17 cellular contexts compared by ENCODE assay signal in genomic region chr21:44780767-44781459, GRCh38.
"Had no signal": no experiment of that assay in that cellular context is flagged by ENCODE, and none has a peak within 500 bp of the region (broad histone marks: within the 10 kb centered on the region; RNA-seq: fewer than 3 reads in every experiment).

No MANE protein-coding gene starts in this region.

- H3K27ac ChIP-seq: adrenal gland, foreskin keratinocyte, suprapubic skin had no signal

- H3K9me3 ChIP-seq: adrenal gland, mucosa of descending colon, suprapubic skin had no signal

- H3K4me3 ChIP-seq: adrenal gland, mucosa of descending colon, suprapubic skin had no signal

- DNase-seq: activated B cell treated with CpG ODN at 0.5 μM for 24 hours; activated CD4-positive, alpha-beta T cell treated with anti-CD3 and anti-CD28 coated beads for 48 hours; activated CD8-positive, alpha-beta T cell treated with anti-CD3 and anti-CD28 coated beads for 36 hours; activated effector memory CD4-positive, alpha-beta T cell treated with anti-CD3 and anti-CD28 coated beads, Interleukin-2, amount 50 U/mL, for 16 hours; activated T-cell treated with anti-CD3 and anti-CD28 coated beads, Interleukin-2, amount 50 U/mL, for 48 hours; adrenal gland; central memory CD4-positive, alpha-beta T cell; cortex of kidney; effector CD8-positive, alpha-beta T cell; foreskin keratinocyte; kidney glomerular epithelial cell; mucosa of descending colon; naive thymus-derived CD8-positive, alpha-beta T cell; nucleus accumbens; stimulated activated naive CD8-positive, alpha-beta T cell treated with anti-CD3 and anti-CD28 coated beads, Interleukin-15, Interleukin-2, amounts not matched to agents 100 U/mL and 50 U/mL, for 24 hours; SW 1271 had no signal

- H3K27me3 ChIP-seq: adrenal gland, foreskin keratinocyte, suprapubic skin had no signal

- ATAC-seq: activated CD8-positive, alpha-beta T cell treated with anti-CD3 and anti-CD28 coated beads for 36 hours; foreskin keratinocyte; mucosa of descending colon; naive thymus-derived CD8-positive, alpha-beta T cell; stimulated activated naive CD8-positive, alpha-beta T cell treated with anti-CD3 and anti-CD28 coated beads, Interleukin-15, Interleukin-2, amounts not matched to agents 100 U/mL and 50 U/mL, for 24 hours had no signal
